Comparison of ENCODE assay signal across 1 cellular context in genomic region chr3:134542287-134542686, GRCh38.
TF ChIP-seq lines count a peak whose summit lies in the region.

No MANE protein-coding gene starts in this region.

TF ChIP-seq in WTC11, 78 proteins besides CTCF, POLR2A, EP300 and RAD21 (continued from another document):
- TF ChIP-seq, protein P1, sequence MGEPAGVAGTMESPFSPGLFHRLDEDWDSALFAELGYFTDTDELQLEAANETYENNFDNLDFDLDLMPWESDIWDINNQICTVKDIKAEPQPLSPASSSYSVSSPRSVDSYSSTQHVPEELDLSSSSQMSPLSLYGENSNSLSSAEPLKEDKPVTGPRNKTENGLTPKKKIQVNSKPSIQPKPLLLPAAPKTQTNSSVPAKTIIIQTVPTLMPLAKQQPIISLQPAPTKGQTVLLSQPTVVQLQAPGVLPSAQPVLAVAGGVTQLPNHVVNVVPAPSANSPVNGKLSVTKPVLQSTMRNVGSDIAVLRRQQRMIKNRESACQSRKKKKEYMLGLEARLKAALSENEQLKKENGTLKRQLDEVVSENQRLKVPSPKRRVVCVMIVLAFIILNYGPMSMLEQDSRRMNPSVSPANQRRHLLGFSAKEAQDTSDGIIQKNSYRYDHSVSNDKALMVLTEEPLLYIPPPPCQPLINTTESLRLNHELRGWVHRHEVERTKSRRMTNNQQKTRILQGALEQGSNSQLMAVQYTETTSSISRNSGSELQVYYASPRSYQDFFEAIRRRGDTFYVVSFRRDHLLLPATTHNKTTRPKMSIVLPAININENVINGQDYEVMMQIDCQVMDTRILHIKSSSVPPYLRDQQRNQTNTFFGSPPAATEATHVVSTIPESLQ (CRISPR knock-in tag; IDR thresholded peaks at IDR 0.05) = no peak
- TF ChIP-seq, protein P2, sequence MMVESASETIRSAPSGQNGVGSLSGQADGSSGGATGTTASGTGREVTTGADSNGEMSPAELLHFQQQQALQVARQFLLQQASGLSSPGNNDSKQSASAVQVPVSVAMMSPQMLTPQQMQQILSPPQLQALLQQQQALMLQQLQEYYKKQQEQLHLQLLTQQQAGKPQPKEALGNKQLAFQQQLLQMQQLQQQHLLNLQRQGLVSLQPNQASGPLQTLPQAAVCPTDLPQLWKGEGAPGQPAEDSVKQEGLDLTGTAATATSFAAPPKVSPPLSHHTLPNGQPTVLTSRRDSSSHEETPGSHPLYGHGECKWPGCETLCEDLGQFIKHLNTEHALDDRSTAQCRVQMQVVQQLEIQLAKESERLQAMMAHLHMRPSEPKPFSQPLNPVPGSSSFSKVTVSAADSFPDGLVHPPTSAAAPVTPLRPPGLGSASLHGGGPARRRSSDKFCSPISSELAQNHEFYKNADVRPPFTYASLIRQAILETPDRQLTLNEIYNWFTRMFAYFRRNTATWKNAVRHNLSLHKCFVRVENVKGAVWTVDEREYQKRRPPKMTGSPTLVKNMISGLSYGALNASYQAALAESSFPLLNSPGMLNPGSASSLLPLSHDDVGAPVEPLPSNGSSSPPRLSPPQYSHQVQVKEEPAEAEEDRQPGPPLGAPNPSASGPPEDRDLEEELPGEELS (CRISPR knock-in tag; IDR thresholded peaks at IDR 0.05) = no peak
- TF ChIP-seq NR1H2 (CRISPR knock-in tag; IDR thresholded peaks at IDR 0.05) = no peak
- no peak for TF ChIP-seq TP53 (CRISPR knock-in tag; IDR thresholded peaks at IDR 0.05)
